In genomic region chr11:569273-569885, GRCh38 we compare ENCODE assay signal across 9 cellular contexts. TPM values are rescaled to one million over a fixed set of nuclear protein-coding genes. Genes with fewer than 3 reads are reported as not detected.
DNase-seq lines count a peak whose midpoint lies in the region; ATAC-seq and TF ChIP-seq lines count a peak whose summit lies in the region.
"Had no signal": no experiment of that assay in that cellular context is flagged by ENCODE, and none has a peak within 500 bp of the region (broad histone marks: within the 10 kb centered on the region; RNA-seq: fewer than 3 reads in every experiment).

No MANE protein-coding gene starts in this region.

- H3K9me3 ChIP-seq in A673 (ENCODE audit: low read depth, low read length, poor library complexity, severe bottlenecking), result no peaks in the 10 kb centered on the region
- H3K9me3 ChIP-seq in duodenal mucosa (ENCODE audit: control insufficient read depth in 1 of 2, low read length in 2 of 2), result no peaks in the 10 kb centered on the region
- no peaks in the 10 kb centered on the region for H3K9me3 ChIP-seq in mucosa of stomach (ENCODE audit: control insufficient read depth, low read length)
- H3K9me3 ChIP-seq: neutrophil had no signal

- H3K9ac ChIP-seq in duodenal mucosa (ENCODE audit: low read depth in 1 of 2, low read length in 2 of 2) (peak overlapping the region; percentile 75 to 85), mucosa of stomach (ENCODE audit: low read length) (peak overlapping the region; percentile 88)

- TF ChIP-seq CTCF in A673 (conservative IDR thresholded peaks at IDR 0.05; ENCODE audit: low read depth, low read length), result no peak

- H3K27ac ChIP-seq in A673 (ENCODE audit: low read depth, low read length, poor library complexity, severe bottlenecking), result peak overlapping the region; percentile 88
- peak overlapping the region; percentile 15 for H3K27ac ChIP-seq in duodenal mucosa (ENCODE audit: low read depth, low read length)
- H3K27ac ChIP-seq: neutrophil had no signal

- H3K36me3 ChIP-seq in A673 (ENCODE audit: insufficient read depth, low read length, poor library complexity, severe bottlenecking) (no peaks in the 10 kb centered on the region), duodenal mucosa (ENCODE audit: control insufficient read depth in 1 of 2, insufficient read depth in 2 of 2, low read length in 2 of 2) (peaks cover 0 to under 1% of the 10 kb centered on the region in 2 donors), mucosa of stomach (ENCODE audit: control insufficient read depth, insufficient read depth, low read length) (no peaks in the 10 kb centered on the region)
- H3K36me3 ChIP-seq: neutrophil had no signal

- POLR2A ChIA-PET in A673 (lab: Charles Lee; ENCODE audit: low non-redundant PET), result no interaction called here

- BruUV-seq in A673 (replicated peaks; lab: Mats Ljungman, UMichigan), result no TSS peak

- CTCF ChIA-PET in A673 (lab: Charles Lee), result interaction anchor here (0.6 kb wide), 1 partner anchor 219 kb away, joined by 3 read pairs; no protein-coding TSS in a partner anchor

- DNase-seq in A673 (ENCODE audit: low spot score), result no peak
- DNase-seq in Jurkat, Clone E6-1 (ENCODE audit: low read depth, low spot score), result no peak
- no peak for DNase-seq in stimulated activated CD4-positive, alpha-beta T cell treated with anti-CD3 and anti-CD28 coated beads, Interleukin-1b, Interleukin-23, amount 100 ng/mL, for 48 hours

- H3K4me3 ChIP-seq in A673 (ENCODE audit: low read depth, low read length, poor library complexity, severe bottlenecking) (peak overlapping the region; percentile 64), duodenal mucosa (ENCODE audit: low read depth in 1 of 2, low read length in 2 of 2) (peak overlapping the region; percentile 61 to 70), mucosa of stomach (ENCODE audit: low read length) (peak overlapping the region; percentile 67)
- peak overlapping the region; percentile 64 for H3K4me3 ChIP-seq in Jurkat, Clone E6-1 (ENCODE audit: low read length)

- no peaks in the 10 kb centered on the region for H3K4me1 ChIP-seq in A673 (ENCODE audit: insufficient read depth, low read length, poor library complexity, severe bottlenecking)
- peaks cover 8 to 14% of the 10 kb centered on the region in 2 donors for H3K4me1 ChIP-seq in duodenal mucosa (ENCODE audit: control insufficient read depth in 1 of 2, insufficient read depth in 2 of 2, low read length in 2 of 2)
- peaks cover 22% of the 10 kb centered on the region for H3K4me1 ChIP-seq in mucosa of stomach (ENCODE audit: control insufficient read depth, insufficient read depth, low read length)

- ATAC-seq in activated CD4-positive, CD25-positive, alpha-beta regulatory T cell treated with anti-CD3 and anti-CD28 coated beads, Interleukin-2, amount 50 U/mL, for 24 hours, result no peak
- ATAC-seq in GM21515 (IDR thresholded peaks at IDR 0.05; ENCODE audit: unreplicated experiment), result no peak
- no peak for ATAC-seq in GM18858 (IDR thresholded peaks at IDR 0.05; ENCODE audit: unreplicated experiment)

- intact Hi-C loops in A673 (cut with micrococcal nuclease; ENCODE audit: unreplicated experiment), result no loop called here

- H3K27me3 ChIP-seq in A673 (replicated peaks; ENCODE audit: insufficient read depth, low read depth, low read length, poor library complexity) (no peaks in the 10 kb centered on the region), duodenal mucosa (ENCODE audit: control insufficient read depth in 1 of 2, insufficient read depth in 2 of 2, low read length in 2 of 2) (no peaks in the 10 kb centered on the region), mucosa of stomach (ENCODE audit: control insufficient read depth, insufficient read depth, low read length) (no peaks in the 10 kb centered on the region)

RNA-seq across cellular contexts. Expression of gene PHRF1, which starts 6.9 kb away (rescaled TPM):
- 40.2 and 43.0 TPM in 2 replicates for total RNA-seq in A673 (2021)
- polyA plus RNA-seq in Jurkat, Clone E6-1 (2012; ENCODE audit: insufficient read depth, insufficient read length), result 29.4 TPM

RNA-seq across cellular contexts. Expression of gene RASSF7, which starts 8.6 kb away (rescaled TPM):
- 4.6 and 6.2 TPM in 2 replicates for total RNA-seq in A673 (2021)
- polyA plus RNA-seq in Jurkat, Clone E6-1 (2012; ENCODE audit: insufficient read depth, insufficient read length), result 21.4 TPM

RNA-seq across cellular contexts. Expression of gene LMNTD2, which starts 8.8 kb away (rescaled TPM):
- 1.1 and 1.7 TPM in 2 replicates for total RNA-seq in A673 (2021)
- polyA plus RNA-seq in Jurkat, Clone E6-1 (2012; ENCODE audit: insufficient read depth, insufficient read length), result 1.2 TPM

RNA-seq across cellular contexts. Expression of gene LRRC56, which starts 32.1 kb away (rescaled TPM):
- total RNA-seq in A673 (2021), result 2.1 and 2.5 TPM in 2 replicates
- polyA plus RNA-seq in Jurkat, Clone E6-1 (2012; ENCODE audit: insufficient read depth, insufficient read length), result 1.1 TPM

RNA-seq across cellular contexts. Expression of gene HRAS, which starts 34.0 kb away (rescaled TPM):
- 82.8 and 90.2 TPM in 2 replicates for total RNA-seq in A673 (2021)
- 66.8 TPM for polyA plus RNA-seq in Jurkat, Clone E6-1 (2012; ENCODE audit: insufficient read depth, insufficient read length)
